Comparison of ENCODE assay signal across 13 cellular contexts in the genomic region with DNA sequence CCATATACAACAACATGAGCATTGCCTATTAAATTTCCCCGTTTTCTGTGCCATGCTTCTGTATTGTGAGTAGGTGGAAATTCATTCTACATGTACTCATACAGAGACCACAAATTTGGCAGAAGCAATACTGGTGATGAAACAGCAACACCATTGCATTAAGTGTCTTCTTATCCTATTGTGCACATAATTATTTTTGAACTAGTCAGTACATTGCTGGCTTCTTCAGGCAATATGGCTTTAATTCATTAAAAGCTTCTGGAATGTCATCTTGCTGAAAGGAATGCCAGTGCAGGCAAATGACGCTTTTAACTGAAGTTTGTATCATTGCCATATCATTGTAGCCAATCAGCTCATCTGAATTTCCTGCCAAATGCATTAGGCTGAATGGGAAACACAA.
DNase-seq lines count a peak whose midpoint lies in the region; TF ChIP-seq lines count a peak whose summit lies in the region.
"Had no signal": no experiment of that assay in that cellular context is flagged by ENCODE, and none has a peak within 500 bp of the region (broad histone marks: within the 10 kb centered on the region; RNA-seq: fewer than 3 reads in every experiment).

No MANE protein-coding gene starts in this region.

- no peak overlapping the region for H3K4me3 Mint-ChIP-seq in activated T-helper 2 cell treated with anti-CD3 and anti-CD28 coated beads, Interferon-gamma antibody, Interleukin-2, Interleukin-4, amounts not matched to agents 10 μg/mL and 5 μg/mL and 100 μg/mL, durations not matched to agents 14 hours and 24 hours and 36 hours (ENCODE audit: low read depth)
- H3K4me3 Mint-ChIP-seq: activated naive CD8-positive, alpha-beta T cell treated with anti-CD3 and anti-CD28 coated beads for 36 hours; T-helper 2 cell treated with Interferon-gamma antibody and Interleukin-4, amounts not matched to agents 5 μg/mL and 100 μg/mL, for 36 hours had no signal

- H3K4me2 ChIP-seq in GM23248 (ENCODE audit: unreplicated experiment) = peak overlapping the region; percentile 47

- no peaks in the 10 kb centered on the region for H3K4me1 Mint-ChIP-seq in activated T-helper 2 cell treated with anti-CD3 and anti-CD28 coated beads, Interferon-gamma antibody, Interleukin-2, Interleukin-4, amounts not matched to agents 10 μg/mL and 5 μg/mL and 100 μg/mL, durations not matched to agents 14 hours and 24 hours and 36 hours (ENCODE audit: low read depth)

- H3F3A ChIP-seq in GM23248 (ENCODE audit: insufficient read depth) = peaks cover 21% of the 10 kb centered on the region

- H3K27me3 ChIP-seq in GM23248 (replicated peaks; ENCODE audit: insufficient read depth) (no peaks in the 10 kb centered on the region), right atrium auricular region (no peaks in the 10 kb centered on the region)
- H3K27me3 ChIP-seq: thyroid gland had no signal

- H3K9me2 ChIP-seq in GM23248 (ENCODE audit: insufficient read depth) = no peaks in the 10 kb centered on the region

- H3K4me3 ChIP-seq in GM23248 (no peak overlapping the region), fibroblast of the aortic adventitia (ENCODE audit: low read depth, low read length) (no peak overlapping the region), lower leg skin (ENCODE audit: low read depth, poor library complexity, severe bottlenecking) (no peak overlapping the region), right atrium auricular region (no peak overlapping the region)
- H3K4me3 ChIP-seq: thyroid gland had no signal

- no peak for TF ChIP-seq POLR2A in lower leg skin (IDR thresholded peaks at IDR 0.05)

- no peak overlapping the region for H3K9ac ChIP-seq in GM23248

- no peaks in the 10 kb centered on the region for H4K20me1 ChIP-seq in GM23248 (ENCODE audit: insufficient read depth)

- H3K4me1 ChIP-seq in GM23248 (ENCODE audit: insufficient read depth) = peaks cover 28% of the 10 kb centered on the region
- peaks cover 0 to 3% of the 10 kb centered on the region in 2 donors for H3K4me1 ChIP-seq in right atrium auricular region

- intact Hi-C loops in lower leg skin (cut with DNase I; ENCODE audit: low total_unique reads) = no loop called here
- intact Hi-C loops in activated T-helper 2 cell treated with anti-CD3 and anti-CD28 coated beads, Interferon-gamma antibody, Interleukin-2, Interleukin-4, amounts not matched to agents 10 μg/mL and 5 μg/mL and 100 μg/mL, durations not matched to agents 14 hours and 24 hours and 36 hours (cut with micrococcal nuclease) = no loop called here

- peak; percentile 43 for DNase-seq in A172 (ENCODE audit: low spot score)
- DNase-seq in GM23248 = peak; percentile 94
- DNase-seq in amniotic epithelial cell (ENCODE audit: low read depth) = peak; percentile 93
- DNase-seq in fibroblast of the aortic adventitia (ENCODE audit: low read depth) = peak; percentile 80
- DNase-seq in lower leg skin (ENCODE audit: low spot score in 2 of 2) = no peak
- DNase-seq in activated T-helper 2 cell treated with anti-CD3 and anti-CD28 coated beads, Interferon-gamma antibody, Interleukin-2, Interleukin-4, amounts not matched to agents 10 μg/mL and 5 μg/mL and 100 μg/mL, durations not matched to agents 14 hours and 24 hours and 36 hours (ENCODE audit: low spot score) = no peak
- DNase-seq in stimulated activated naive CD4-positive, alpha-beta T cell treated with Interleukin-2 at 50 U/mL for 16 hours (lab: John Stamatoyannopoulos, UW) = no peak
- DNase-seq in right atrium auricular region (ENCODE audit: low spot score) = no peak
- DNase-seq: activated CD4-positive, alpha-beta T cell treated with anti-CD3 and anti-CD28 coated beads for 48 hours; activated naive CD8-positive, alpha-beta T cell treated with anti-CD3 and anti-CD28 coated beads for 36 hours; left ventricle myocardium superior had no signal

- 0 to 1% methylated on average over 2 of the region's 2 CpGs for WGBS in GM23248 (ENCODE audit: low coverage in 1 of 2, low lambda C conversion rate in 2 of 2, missing lambda C conversion rate in 2 of 2), 2 experiments
- WGBS in lower leg skin, 2 donors = 21 to 33% methylated on average over 2 of the region's 2 CpGs

- TF ChIP-seq CTCF in fibroblast of the aortic adventitia (IDR thresholded peaks at IDR 0.05; ENCODE audit: insufficient read depth, low read length) (no peak), lower leg skin (IDR thresholded peaks at IDR 0.05) (no peak), right atrium auricular region (IDR thresholded peaks at IDR 0.05) (no peak)

- no peaks in the 10 kb centered on the region for H3K9me3 Mint-ChIP-seq in activated T-helper 2 cell treated with anti-CD3 and anti-CD28 coated beads, Interferon-gamma antibody, Interleukin-2, Interleukin-4, amounts not matched to agents 10 μg/mL and 5 μg/mL and 100 μg/mL, durations not matched to agents 14 hours and 24 hours and 36 hours
- H3K9me3 Mint-ChIP-seq: activated naive CD8-positive, alpha-beta T cell treated with anti-CD3 and anti-CD28 coated beads for 36 hours; T-helper 2 cell treated with Interferon-gamma antibody and Interleukin-4, amounts not matched to agents 5 μg/mL and 100 μg/mL, for 36 hours had no signal

- H3K36me3 Mint-ChIP-seq in activated T-helper 2 cell treated with anti-CD3 and anti-CD28 coated beads, Interferon-gamma antibody, Interleukin-2, Interleukin-4, amounts not matched to agents 10 μg/mL and 5 μg/mL and 100 μg/mL, durations not matched to agents 14 hours and 24 hours and 36 hours (ENCODE audit: low read depth) = no peaks in the 10 kb centered on the region

- H2AFZ ChIP-seq in GM23248 = no peak overlapping the region

- in situ Hi-C loops in GM23248 (cut with MboI) = no loop called here

- H3K27me3 Mint-ChIP-seq in activated T-helper 2 cell treated with anti-CD3 and anti-CD28 coated beads, Interferon-gamma antibody, Interleukin-2, Interleukin-4, amounts not matched to agents 10 μg/mL and 5 μg/mL and 100 μg/mL, durations not matched to agents 14 hours and 24 hours and 36 hours (ENCODE audit: low read depth) = no peaks in the 10 kb centered on the region
- H3K27me3 Mint-ChIP-seq: activated naive CD8-positive, alpha-beta T cell treated with anti-CD3 and anti-CD28 coated beads for 36 hours had no signal

- peaks cover 77% of the 10 kb centered on the region for H3K79me2 ChIP-seq in GM23248 (ENCODE audit: insufficient read depth)

- H3K36me3 ChIP-seq in GM23248 (ENCODE audit: low read depth) (no peaks in the 10 kb centered on the region), right atrium auricular region (no peaks in the 10 kb centered on the region)
- H3K36me3 ChIP-seq: thyroid gland had no signal

- no peak overlapping the region for H3K27ac Mint-ChIP-seq in activated T-helper 2 cell treated with anti-CD3 and anti-CD28 coated beads, Interferon-gamma antibody, Interleukin-2, Interleukin-4, amounts not matched to agents 10 μg/mL and 5 μg/mL and 100 μg/mL, durations not matched to agents 14 hours and 24 hours and 36 hours
- H3K27ac Mint-ChIP-seq: activated naive CD8-positive, alpha-beta T cell treated with anti-CD3 and anti-CD28 coated beads for 36 hours; T-helper 2 cell treated with Interferon-gamma antibody and Interleukin-4, amounts not matched to agents 5 μg/mL and 100 μg/mL, for 36 hours had no signal

- H3K27ac ChIP-seq in GM23248 = peak overlapping the region; percentile 55
- H3K27ac ChIP-seq in right atrium auricular region = no peak overlapping the region
- H3K27ac ChIP-seq: thyroid gland had no signal

- H3K9me3 ChIP-seq in GM23248 (ENCODE audit: low read depth) (no peaks in the 10 kb centered on the region), right atrium auricular region (peaks cover 0 to 1% of the 10 kb centered on the region in 2 donors)
- H3K9me3 ChIP-seq: thyroid gland had no signal

Comparison
In these comparisons a context has a peak if more than half of its experiments do, and no peak if none do; other contexts are left out.
1. DNase-seq: peak in A172 (single experiment), GM23248 (single experiment), amniotic epithelial cell (single experiment) and fibroblast of the aortic adventitia (single experiment); none in lower leg skin (0 of 2), activated T-helper 2 cell treated with anti-CD3 and anti-CD28 coated beads, Interferon-gamma antibody, Interleukin-2, Interleukin-4, amounts not matched to agents 10 μg/mL and 5 μg/mL and 100 μg/mL, durations not matched to agents 14 hours and 24 hours and 36 hours (single experiment), stimulated activated naive CD4-positive, alpha-beta T cell treated with Interleukin-2 at 50 U/mL for 16 hours (single experiment) and right atrium auricular region (single experiment).